20 cellular contexts compared by ENCODE assay signal in genomic region chr12:110940296-110940695, GRCh38. TPM values are rescaled to one million over a fixed set of nuclear protein-coding genes. Genes with fewer than 3 reads are reported as not detected.
DNase-seq lines count a peak whose midpoint lies in the region; ATAC-seq, FAIRE-seq and TF ChIP-seq lines count a peak whose summit lies in the region.
"Had no signal": no experiment of that assay in that cellular context is flagged by ENCODE, and none has a peak within 500 bp of the region (broad histone marks: within the 10 kb centered on the region; RNA-seq: fewer than 3 reads in every experiment).

No MANE protein-coding gene starts in this region.

- TF ChIP-seq CTCF in bronchial epithelial cell (IDR thresholded peaks at IDR 0.05; ENCODE audit: insufficient read depth, low read length, severe bottlenecking) (no peak), natural killer cell (IDR thresholded peaks at IDR 0.05) (no peak)

- no peaks in the 10 kb centered on the region for H3K36me3 Mint-ChIP-seq in activated CD8-positive, alpha-beta memory T cell treated with anti-CD3 and anti-CD28 coated beads, Interleukin-2, amount 10 ng/mL, durations not matched to agents 7 days and 5 days
- no peaks in the 10 kb centered on the region for H3K36me3 Mint-ChIP-seq in activated naive CD8-positive, alpha-beta T cell treated with anti-CD3 and anti-CD28 coated beads for 36 hours
- H3K36me3 Mint-ChIP-seq in natural killer cell, result no peaks in the 10 kb centered on the region

- no peak overlapping the region for H3K27ac Mint-ChIP-seq in activated CD8-positive, alpha-beta memory T cell treated with anti-CD3 and anti-CD28 coated beads, Interleukin-2, amount 10 ng/mL, durations not matched to agents 7 days and 5 days
- no peak overlapping the region for H3K27ac Mint-ChIP-seq in activated naive CD8-positive, alpha-beta T cell treated with anti-CD3 and anti-CD28 coated beads for 36 hours
- no peak overlapping the region for H3K27ac Mint-ChIP-seq in natural killer cell
- H3K27ac Mint-ChIP-seq: CD4-positive, alpha-beta T cell; GM23338; IgD-negative memory B cell had no signal

- peaks cover 4% of the 10 kb centered on the region for H3K4me1 Mint-ChIP-seq in activated CD8-positive, alpha-beta memory T cell treated with anti-CD3 and anti-CD28 coated beads, Interleukin-2, amount 10 ng/mL, durations not matched to agents 7 days and 5 days
- peaks cover 4% of the 10 kb centered on the region for H3K4me1 Mint-ChIP-seq in activated naive CD8-positive, alpha-beta T cell treated with anti-CD3 and anti-CD28 coated beads for 36 hours
- peaks cover 5 to 6% of the 10 kb centered on the region in 2 donors for H3K4me1 Mint-ChIP-seq in natural killer cell

- no peak overlapping the region for H3K4me3 Mint-ChIP-seq in activated CD8-positive, alpha-beta memory T cell treated with anti-CD3 and anti-CD28 coated beads, Interleukin-2, amount 10 ng/mL, durations not matched to agents 7 days and 5 days
- H3K4me3 Mint-ChIP-seq in activated naive CD8-positive, alpha-beta T cell treated with anti-CD3 and anti-CD28 coated beads for 36 hours, result no peak overlapping the region
- no peak overlapping the region for H3K4me3 Mint-ChIP-seq in natural killer cell
- H3K4me3 Mint-ChIP-seq: CD4-positive, alpha-beta T cell; GM23338; IgD-negative memory B cell had no signal

- CTCF ChIA-PET in activated CD8-positive, alpha-beta memory T cell treated with anti-CD3 and anti-CD28 coated beads, Interleukin-2, amount 10 ng/mL, durations not matched to agents 7 days and 5 days (lab: Charles Lee), result interaction anchor here (1.0 kb wide), 1 partner anchor 11 kb away, joined by 3 read pairs; no protein-coding TSS in a partner anchor

- H3K27me3 Mint-ChIP-seq in activated CD8-positive, alpha-beta memory T cell treated with anti-CD3 and anti-CD28 coated beads, Interleukin-2, amount 10 ng/mL, durations not matched to agents 7 days and 5 days, result peaks cover 22% of the 10 kb centered on the region
- peaks cover 19% of the 10 kb centered on the region for H3K27me3 Mint-ChIP-seq in activated naive CD8-positive, alpha-beta T cell treated with anti-CD3 and anti-CD28 coated beads for 36 hours
- peaks cover 19 to 26% of the 10 kb centered on the region in 2 donors for H3K27me3 Mint-ChIP-seq in natural killer cell (ENCODE audit: low read depth in 2 of 2)

- peak; percentile 66 for FAIRE-seq in bronchial epithelial cell (lab: Jason Lieb, UNC)
- FAIRE-seq: A549, D721Med, G401.6, GM12892, GM18507, HTR-8/SVneo had no signal

- DNase-seq in activated CD8-positive, alpha-beta memory T cell treated with anti-CD3 and anti-CD28 coated beads for 24 hours, result peak; percentile 9
- DNase-seq in activated CD8-positive, alpha-beta memory T cell treated with anti-CD3 and anti-CD28 coated beads, Interleukin-2, amount 10 ng/mL, durations not matched to agents 7 days and 5 days, result no peak
- DNase-seq in bronchial epithelial cell (ENCODE audit: low read depth) (no peak), islet precursor cell (peak; percentile 4), natural killer cell (no peak)
- no peak for DNase-seq in activated naive CD8-positive, alpha-beta T cell treated with anti-CD3 and anti-CD28 coated beads for 36 hours
- DNase-seq: AML-193; Caco-2; CD4-positive, alpha-beta T cell; KG1 had no signal

- no peaks in the 10 kb centered on the region for H3K36me3 ChIP-seq in bronchial epithelial cell (ENCODE audit: control insufficient read depth, insufficient read depth, low read length)

- no peak overlapping the region for H3K4me3 ChIP-seq in bronchial epithelial cell (ENCODE audit: low read depth, low read length)
- H3K4me3 ChIP-seq: A549, GM23338 had no signal

- H3K9me3 Mint-ChIP-seq in activated CD8-positive, alpha-beta memory T cell treated with anti-CD3 and anti-CD28 coated beads, Interleukin-2, amount 10 ng/mL, durations not matched to agents 7 days and 5 days (ENCODE audit: low read depth), result no peaks in the 10 kb centered on the region
- peaks cover 3% of the 10 kb centered on the region for H3K9me3 Mint-ChIP-seq in activated naive CD8-positive, alpha-beta T cell treated with anti-CD3 and anti-CD28 coated beads for 36 hours
- no peaks in the 10 kb centered on the region for H3K9me3 Mint-ChIP-seq in natural killer cell
- H3K9me3 Mint-ChIP-seq: CD4-positive, alpha-beta T cell had no signal

- H3K27me3 ChIP-seq in bronchial epithelial cell (ENCODE audit: control insufficient read depth, insufficient read depth, low read length), result no peaks in the 10 kb centered on the region

- intact Hi-C loops in natural killer cell (cut with micrococcal nuclease), result no loop called here

- no peak for ATAC-seq in activated CD8-positive, alpha-beta memory T cell treated with anti-CD3 and anti-CD28 coated beads, Interleukin-2, amount 10 ng/mL, durations not matched to agents 7 days and 5 days
- ATAC-seq in GM21529 (IDR thresholded peaks at IDR 0.05; ENCODE audit: unreplicated experiment) (no peak), natural killer cell (no peak)
- ATAC-seq: A549, GM23338 had no signal

RNA-seq across cellular contexts. Expression of gene MYL2, which starts 19.9 kb away (rescaled TPM):
- not detected for total RNA-seq in activated CD8-positive, alpha-beta memory T cell treated with anti-CD3 and anti-CD28 coated beads, Interleukin-2, amount 10 ng/mL, durations not matched to agents 7 days and 5 days
- not detected in 2 replicates for total RNA-seq in bronchial epithelial cell
- total RNA-seq in activated naive CD8-positive, alpha-beta T cell treated with anti-CD3 and anti-CD28 coated beads for 36 hours, result not detected
- not detected for total RNA-seq in natural killer cell
- total RNA-seq: Caco-2; CD4-positive, alpha-beta T cell; GM23338; H7 had no signal

Comparison
In these comparisons a context has a peak if more than half of its experiments do, and no peak if none do; other contexts are left out.
1. DNase-seq: peak in activated CD8-positive, alpha-beta memory T cell treated with anti-CD3 and anti-CD28 coated beads for 24 hours (single experiment) and islet precursor cell (single experiment); none in activated CD8-positive, alpha-beta memory T cell treated with anti-CD3 and anti-CD28 coated beads, Interleukin-2, amount 10 ng/mL, durations not matched to agents 7 days and 5 days (single experiment), bronchial epithelial cell (single experiment), activated naive CD8-positive, alpha-beta T cell treated with anti-CD3 and anti-CD28 coated beads for 36 hours (single experiment) and natural killer cell (single experiment).